ENCODE assay signal across 8 cellular contexts in genomic region chrX:102599950-102600579, GRCh38. TPM values are rescaled to one million over a fixed set of nuclear protein-coding genes. Genes with fewer than 3 reads are reported as not detected.
DNase-seq lines count a peak whose midpoint lies in the region; ATAC-seq and TF ChIP-seq lines count a peak whose summit lies in the region.

No MANE protein-coding gene starts in this region.

- no peaks in the 10 kb centered on the region for H3K9me2 ChIP-seq in HCT116 (ENCODE audit: insufficient read depth)

- RAD21 ChIA-PET in HCT116 (lab: Charles Lee; ENCODE audit: low non-redundant PET in 1 of 2, low total read pairs in 2 of 2, uncharacterized antibody in 2 of 2, unreplicated experiment in 2 of 2): no interaction called here

- TF ChIP-seq RAD21 in HCT116 (IDR thresholded peaks at IDR 0.05; ENCODE audit: low read depth): no peak

- H3K27me3 ChIP-seq in HCT116 (ENCODE audit: insufficient read depth, low read length) (no peaks in the 10 kb centered on the region), NT2/D1 (ENCODE audit: insufficient read depth, insufficient read length) (no peaks in the 10 kb centered on the region), duodenal mucosa (ENCODE audit: control insufficient read depth in 1 of 2, insufficient read depth in 2 of 2, low read length in 2 of 2) (no peaks in the 10 kb centered on the region), vagina (no peaks in the 10 kb centered on the region)

- TF ChIP-seq CTCF in HCT116 (IDR thresholded peaks at IDR 0.05 in 2 of 3, conservative IDR thresholded peaks at IDR 0.05 in 1 of 3; ENCODE audit: borderline replicate concordance in 1 of 3, insufficient read depth in 1 of 3, low read depth in 2 of 3, low read length in 2 of 3): no peak
- TF ChIP-seq CTCF in vagina (IDR thresholded peaks at IDR 0.05): no peak

- H3K4me2 ChIP-seq in HCT116 (ENCODE audit: low read length): peak overlapping the region; percentile 77

- ATAC-seq in HCT116 (0 out of 2 replicates have a peak, but pooled peaks have one; percentile 6), GM21576 (IDR thresholded peaks at IDR 0.05; ENCODE audit: unreplicated experiment) (no peak), GM19328 (IDR thresholded peaks at IDR 0.05; ENCODE audit: unreplicated experiment) (no peak)

- H3K9me3 ChIP-seq in HCT116 (ENCODE audit: control insufficient read depth in 1 of 2, insufficient read depth in 1 of 2, low read depth in 1 of 2, low read length in 2 of 2) (no peaks in the 10 kb centered on the region), NT2/D1 (ENCODE audit: insufficient read depth, low read length) (no peaks in the 10 kb centered on the region), duodenal mucosa (ENCODE audit: control insufficient read depth in 1 of 2, low read length in 2 of 2) (no peaks in the 10 kb centered on the region), vagina (no peaks in the 10 kb centered on the region)

- intact Hi-C loops in HCT116 (cut with micrococcal nuclease) (no loop called here), vagina (cut with DNase I) (no loop called here)

- H3K27ac ChIP-seq in HCT116 (ENCODE audit: low read depth, low read length) (peak overlapping the region; percentile 25), duodenal mucosa (ENCODE audit: low read depth, low read length) (peak overlapping the region; percentile 36), vagina (peak overlapping the region; percentile 67)

- H4K20me1 ChIP-seq in HCT116 (ENCODE audit: insufficient read depth): no peaks in the 10 kb centered on the region

- H3K79me2 ChIP-seq in HCT116 (ENCODE audit: insufficient read depth, low read length): peaks cover 11% of the 10 kb centered on the region

- H3K9ac ChIP-seq in HCT116 (ENCODE audit: low read length): peak overlapping the region; percentile 76
- H3K9ac ChIP-seq in NT2/D1 (ENCODE audit: insufficient read length, low read depth): peak overlapping the region; percentile 88
- H3K9ac ChIP-seq in duodenal mucosa (ENCODE audit: low read depth in 1 of 2, low read length in 2 of 2): peak overlapping the region; percentile 81 to 86

- BruUV-seq in HCT116 (replicated peaks; lab: Mats Ljungman, UMichigan): TSS peak; percentile 70

- H3K4me3 ChIP-seq in GM08714 (ENCODE audit: low read length): peak overlapping the region; percentile 70
- H3K4me3 ChIP-seq in HCT116 (replicated peaks in 1 of 2; ENCODE audit: low read depth in 1 of 2, low read length in 2 of 2): peak overlapping the region; percentile 74 to 76
- H3K4me3 ChIP-seq in NT2/D1 (ENCODE audit: insufficient read length, low read depth): peak overlapping the region; percentile 84
- H3K4me3 ChIP-seq in duodenal mucosa (ENCODE audit: low read depth in 1 of 2, low read length in 2 of 2): peak overlapping the region; percentile 89 to 95
- H3K4me3 ChIP-seq in vagina: peak overlapping the region; percentile 46 to 50

- no peak overlapping the region for H2AFZ ChIP-seq in HCT116 (ENCODE audit: low read depth, low read length, poor library complexity, severe bottlenecking)

- H3K36me3 ChIP-seq in HCT116 (ENCODE audit: control insufficient read depth in 1 of 2, insufficient read depth in 2 of 2, low read length in 2 of 2) (peaks cover 0 to 9% of the 10 kb centered on the region in 2 experiments; a peak in 1 of 4 replicates), NT2/D1 (ENCODE audit: insufficient read depth, insufficient read length, low read length) (peaks cover 27% of the 10 kb centered on the region), duodenal mucosa (ENCODE audit: control insufficient read depth in 1 of 2, insufficient read depth in 2 of 2, low read length in 2 of 2) (peaks cover 0 to 8% of the 10 kb centered on the region in 2 donors), vagina (no peaks in the 10 kb centered on the region)

- TF ChIP-seq POLR2A in HCT116 (IDR thresholded peaks at IDR 0.05; ENCODE audit: borderline replicate concordance, extremely low read depth, insufficient read depth, insufficient read length): no peak
- no peak for TF ChIP-seq POLR2A in vagina (IDR thresholded peaks at IDR 0.05)

- DNase-seq in HCT116 (ENCODE audit: low read depth, low spot score) (no peak), NT2/D1 (ENCODE audit: low read depth, low spot score) (no peak), midbrain (lab: John Stamatoyannopoulos, UW) (peak; percentile 32), vagina (ENCODE audit: extremely low spot score in 2 of 2) (no peak)

- POLR2A ChIA-PET in HCT116 (lab: Charles Lee): no interaction called here

- H3K4me1 ChIP-seq in HCT116 (ENCODE audit: control insufficient read depth in 1 of 2, insufficient read depth in 2 of 2, low read length in 2 of 2) (peaks cover 0 to 10% of the 10 kb centered on the region in 2 experiments; a peak in 2 of 4 replicates), NT2/D1 (ENCODE audit: insufficient read depth, insufficient read length) (peaks cover 2% of the 10 kb centered on the region), duodenal mucosa (ENCODE audit: control insufficient read depth in 1 of 2, insufficient read depth in 2 of 2, low read length in 2 of 2) (no peaks in the 10 kb centered on the region), vagina (peaks cover 7% of the 10 kb centered on the region)

- CTCF ChIA-PET in HCT116 (lab: Charles Lee): no interaction called here

TF ChIP-seq in HCT116, 20 proteins besides CTCF, POLR2A, EP300 and RAD21 (continues in another document):
- TF ChIP-seq ZNF274 (IDR thresholded peaks at IDR 0.05; ENCODE audit: low read depth, low read length) (no peak), CBX3 (IDR thresholded peaks at IDR 0.05; ENCODE audit: low read depth) (no peak), SRF (IDR thresholded peaks at IDR 0.05; ENCODE audit: low read depth) (no peak), FOSL1 (IDR thresholded peaks at IDR 0.05; ENCODE audit: low read depth) (no peak), ELF1 (IDR thresholded peaks at IDR 0.05; ENCODE audit: borderline replicate concordance, low read depth) (no peak), MAX (IDR thresholded peaks at IDR 0.05) (no peak), SIN3A (IDR thresholded peaks at IDR 0.05; ENCODE audit: low read depth) (no peak), REST (IDR thresholded peaks at IDR 0.05; ENCODE audit: low read depth) (no peak), EZH2phosphoT487 (IDR thresholded peaks at IDR 0.05; ENCODE audit: borderline replicate concordance) (no peak), ATF3 (IDR thresholded peaks at IDR 0.05) (no peak), POLR2AphosphoS5 (IDR thresholded peaks at IDR 0.05; ENCODE audit: low read depth, low read length) (no peak), SP1 (IDR thresholded peaks at IDR 0.05; ENCODE audit: low read depth) (no peak), YY1 (IDR thresholded peaks at IDR 0.05; ENCODE audit: extremely low read depth, insufficient replicate concordance, low read depth, low read length) (no peak), CEBPB (IDR thresholded peaks at IDR 0.05; ENCODE audit: low read depth) (no peak), ZFX (IDR thresholded peaks at IDR 0.05) (no peak), EZH2 (IDR thresholded peaks at IDR 0.05) (no peak), TCF7L2 (IDR thresholded peaks at IDR 0.05; ENCODE audit: borderline replicate concordance, extremely low read depth, insufficient read depth, insufficient read length) (no peak), EGR1 (IDR thresholded peaks at IDR 0.05; ENCODE audit: low read depth) (no peak)

RNA-seq across cellular contexts. Expression of gene ARMCX5, which starts 0.8 kb away (rescaled TPM):
- total RNA-seq in HCT116 (2021; ENCODE audit: unreplicated experiment): 11.7 TPM
- 6.8 and 9.6 TPM in 2 replicates for polyA plus RNA-seq in HCT116 (2012)
- total RNA-seq in vagina: 9.6 TPM

RNA-seq across cellular contexts. Expression of gene GPRASP1, which starts 51.2 kb away (rescaled TPM):
- total RNA-seq in HCT116 (2021; ENCODE audit: unreplicated experiment) (1.1 TPM), vagina (12.8 TPM)
- 0.22 and 0.30 TPM in 2 replicates for polyA plus RNA-seq in HCT116 (2012)
